In genomic region chr1:157490337-157491165, GRCh38 we compare ENCODE assay signal across 8 cellular contexts.
DNase-seq lines count a peak whose midpoint lies in the region; ATAC-seq, FAIRE-seq and TF ChIP-seq lines count a peak whose summit lies in the region.

No MANE protein-coding gene starts in this region.

- H3K4me3 Mint-ChIP-seq in activated T-helper 2 cell treated with anti-CD3 and anti-CD28 coated beads, Interferon-gamma antibody, Interleukin-2, Interleukin-4, amounts not matched to agents 10 μg/mL and 5 μg/mL and 100 μg/mL, durations not matched to agents 14 hours and 24 hours and 36 hours (ENCODE audit: low read depth) = no peak overlapping the region

- H3K4me2 ChIP-seq in OCI-LY7 (ENCODE audit: low read length) = no peak overlapping the region

- H3K4me1 ChIP-seq in OCI-LY7 (ENCODE audit: insufficient read depth, low read length, poor library complexity, severe bottlenecking) = peaks cover 10% of the 10 kb centered on the region

- H3K27ac Mint-ChIP-seq in activated T-helper 2 cell treated with anti-CD3 and anti-CD28 coated beads, Interferon-gamma antibody, Interleukin-2, Interleukin-4, amounts not matched to agents 10 μg/mL and 5 μg/mL and 100 μg/mL, durations not matched to agents 14 hours and 24 hours and 36 hours = no peak overlapping the region

- no peak for FAIRE-seq in D721Med (lab: Jason Lieb, UNC)

- TF ChIP-seq CTCF in D721Med (IDR thresholded peaks at IDR 0.05; ENCODE audit: insufficient read depth, missing control alignments) (peak; percentile 84), OCI-LY7 (conservative IDR thresholded peaks at IDR 0.05; ENCODE audit: low read length) (peak; percentile 80)

- POLR2A ChIA-PET in OCI-LY7 (lab: Charles Lee) = no interaction called here

- no peaks in the 10 kb centered on the region for H3K4me1 Mint-ChIP-seq in activated T-helper 2 cell treated with anti-CD3 and anti-CD28 coated beads, Interferon-gamma antibody, Interleukin-2, Interleukin-4, amounts not matched to agents 10 μg/mL and 5 μg/mL and 100 μg/mL, durations not matched to agents 14 hours and 24 hours and 36 hours (ENCODE audit: low read depth)

- H4K20me1 ChIP-seq in OCI-LY7 (ENCODE audit: insufficient read depth, low read length) = no peaks in the 10 kb centered on the region

- CTCF ChIA-PET in OCI-LY7 (lab: Charles Lee; ENCODE audit: unreplicated experiment) = no interaction called here

- no peak for ATAC-seq in HG03520 (IDR thresholded peaks at IDR 0.05; ENCODE audit: unreplicated experiment)

- DNase-seq in D721Med (ENCODE audit: insufficient read length, low spot score) (no peak), HUDEP-2 (lab: John Stamatoyannopoulos, UW; ENCODE audit: unreplicated experiment in 76 of 76) (peak in 64 of 76 experiments; percentile 7 to 80 (median 56)), OCI-LY7 (ENCODE audit: low spot score) (peak; percentile 73), head of caudate nucleus (peak in 41 of 42 donors; percentile 31 to 85 (median 67)), renal cortical epithelial cell (ENCODE audit: low read depth) (peak; percentile 42)
- DNase-seq in activated T-helper 2 cell treated with anti-CD3 and anti-CD28 coated beads, Interferon-gamma antibody, Interleukin-2, Interleukin-4, amounts not matched to agents 10 μg/mL and 5 μg/mL and 100 μg/mL, durations not matched to agents 14 hours and 24 hours and 36 hours (ENCODE audit: low spot score) = peak; percentile 41
- no peak for DNase-seq in effector CD8-positive, alpha-beta T cell (lab: John Stamatoyannopoulos, UW)

- no peaks in the 10 kb centered on the region for H3K79me2 ChIP-seq in OCI-LY7 (ENCODE audit: insufficient read depth, low read depth, low read length)

- no peak overlapping the region for H2AFZ ChIP-seq in OCI-LY7 (ENCODE audit: low read length)

- H3K4me3 ChIP-seq in OCI-LY7 (ENCODE audit: low read depth, low read length, poor library complexity, severe bottlenecking) = no peak overlapping the region

- no peak overlapping the region for H3K27ac ChIP-seq in OCI-LY7 (ENCODE audit: low read depth, low read length, poor library complexity, severe bottlenecking)

- no peaks in the 10 kb centered on the region for H3K36me3 ChIP-seq in OCI-LY7 (ENCODE audit: insufficient read depth, low read length)

- H3K27me3 Mint-ChIP-seq in activated T-helper 2 cell treated with anti-CD3 and anti-CD28 coated beads, Interferon-gamma antibody, Interleukin-2, Interleukin-4, amounts not matched to agents 10 μg/mL and 5 μg/mL and 100 μg/mL, durations not matched to agents 14 hours and 24 hours and 36 hours (ENCODE audit: low read depth) = peaks cover 8% of the 10 kb centered on the region

- no peaks in the 10 kb centered on the region for H3K36me3 Mint-ChIP-seq in activated T-helper 2 cell treated with anti-CD3 and anti-CD28 coated beads, Interferon-gamma antibody, Interleukin-2, Interleukin-4, amounts not matched to agents 10 μg/mL and 5 μg/mL and 100 μg/mL, durations not matched to agents 14 hours and 24 hours and 36 hours (ENCODE audit: low read depth)

- intact Hi-C loops in OCI-LY7 (cut with micrococcal nuclease; ENCODE audit: unreplicated experiment) (loop anchor here (1.0 to 10.0 kb wide), 3 partner anchors 113 to 457 kb away; no protein-coding TSS in a partner anchor), head of caudate nucleus (cut with DNase I) (loop anchor here (10.0 kb wide), 1 partner anchor 296 kb away; no protein-coding TSS in a partner anchor)
- intact Hi-C loops in activated T-helper 2 cell treated with anti-CD3 and anti-CD28 coated beads, Interferon-gamma antibody, Interleukin-2, Interleukin-4, amounts not matched to agents 10 μg/mL and 5 μg/mL and 100 μg/mL, durations not matched to agents 14 hours and 24 hours and 36 hours (cut with micrococcal nuclease) = loop anchor here (2.0 to 5.0 kb wide), 2 partner anchors 118 to 294 kb away; no protein-coding TSS in a partner anchor

- no peaks in the 10 kb centered on the region for H3K9me2 ChIP-seq in OCI-LY7 (ENCODE audit: insufficient read depth, low read length)

- H3K9me3 Mint-ChIP-seq in activated T-helper 2 cell treated with anti-CD3 and anti-CD28 coated beads, Interferon-gamma antibody, Interleukin-2, Interleukin-4, amounts not matched to agents 10 μg/mL and 5 μg/mL and 100 μg/mL, durations not matched to agents 14 hours and 24 hours and 36 hours = no peaks in the 10 kb centered on the region

- no peaks in the 10 kb centered on the region for H3K9me3 ChIP-seq in OCI-LY7 (ENCODE audit: low read length)

- no TSS peak for BruUV-seq in OCI-LY7 (replicated peaks; lab: Mats Ljungman, UMichigan)

Comparison
In these comparisons a context has a peak if more than half of its experiments do, and no peak if none do; other contexts are left out.
1. DNase-seq: peak in HUDEP-2 (64 of 76), OCI-LY7 (single experiment), activated T-helper 2 cell treated with anti-CD3 and anti-CD28 coated beads, Interferon-gamma antibody, Interleukin-2, Interleukin-4, amounts not matched to agents 10 μg/mL and 5 μg/mL and 100 μg/mL, durations not matched to agents 14 hours and 24 hours and 36 hours (single experiment), head of caudate nucleus (41 of 42) and renal cortical epithelial cell (single experiment); none in D721Med (single experiment) and effector CD8-positive, alpha-beta T cell (single experiment).